Comparison of ENCODE assay signal across 10 cellular contexts in genomic region chr3:24145981-24146822, GRCh38.
DNase-seq lines count a peak whose midpoint lies in the region; ATAC-seq and TF ChIP-seq lines count a peak whose summit lies in the region.
"Had no signal": no experiment of that assay in that cellular context is flagged by ENCODE, and none has a peak within 500 bp of the region (broad histone marks: within the 10 kb centered on the region; RNA-seq: fewer than 3 reads in every experiment).

No MANE protein-coding gene starts in this region.

- H3K4me3 Mint-ChIP-seq in naive thymus-derived CD8-positive, alpha-beta T cell = no peak overlapping the region
- H3K4me3 Mint-ChIP-seq: stimulated activated naive CD8-positive, alpha-beta T cell treated with anti-CD3 and anti-CD28 coated beads, Interleukin-15, Interleukin-2, amounts not matched to agents 100 ng/mL and 50 ng/mL, for 24 hours had no signal

- H3K27me3 Mint-ChIP-seq in naive thymus-derived CD8-positive, alpha-beta T cell = peaks cover 0 to 1% (median 0%) of the 10 kb centered on the region in 5 donors
- H3K27me3 Mint-ChIP-seq: stimulated activated naive CD8-positive, alpha-beta T cell treated with anti-CD3 and anti-CD28 coated beads, Interleukin-15, Interleukin-2, amounts not matched to agents 100 ng/mL and 50 ng/mL, for 24 hours had no signal

- H3K36me3 ChIP-seq in skeletal muscle tissue (ENCODE audit: control insufficient read depth in 3 of 3, insufficient read depth in 3 of 3, low read length in 3 of 3) = peaks cover 5 to 20% (median 18%) of the 10 kb centered on the region in 3 donors

- POLR2A ChIA-PET in naive thymus-derived CD8-positive, alpha-beta T cell (lab: Charles Lee) = no interaction called here

- no peak overlapping the region for H3K4me3 ChIP-seq in skeletal muscle tissue (ENCODE audit: low read length in 3 of 3)

- peaks cover 12 to 14% (median 13%) of the 10 kb centered on the region in 3 donors for H3K4me1 ChIP-seq in skeletal muscle tissue (ENCODE audit: control insufficient read depth in 3 of 3, insufficient read depth in 3 of 3, low read length in 3 of 3)

- peak; percentile 82 for DNase-seq in GM03348 (ENCODE audit: low spot score)
- DNase-seq in foreskin melanocyte = peak; percentile 48
- DNase-seq in GM19238 (ENCODE audit: insufficient read length, low spot score) = no peak
- no peak for DNase-seq in naive thymus-derived CD8-positive, alpha-beta T cell
- no peak for DNase-seq in sciatic nerve (ENCODE audit: low spot score)
- DNase-seq: activated CD4-positive, alpha-beta T cell treated with anti-CD3 and anti-CD28 coated beads for 4 hours had no signal

- H3K9me3 ChIP-seq in skeletal muscle tissue (ENCODE audit: control insufficient read depth in 3 of 3, low read length in 3 of 3) = no peaks in the 10 kb centered on the region

- no peaks in the 10 kb centered on the region for H3K36me3 Mint-ChIP-seq in naive thymus-derived CD8-positive, alpha-beta T cell

- H3K9ac ChIP-seq in skeletal muscle tissue (ENCODE audit: low read depth in 1 of 3, low read length in 3 of 3) = no peak overlapping the region

- H3K27ac Mint-ChIP-seq in naive thymus-derived CD8-positive, alpha-beta T cell = no peak overlapping the region
- H3K27ac Mint-ChIP-seq: stimulated activated naive CD8-positive, alpha-beta T cell treated with anti-CD3 and anti-CD28 coated beads, Interleukin-15, Interleukin-2, amounts not matched to agents 100 ng/mL and 50 ng/mL, for 24 hours had no signal

- H3K27ac ChIP-seq in skeletal muscle tissue (ENCODE audit: low read depth, low read length) = peak overlapping the region; percentile 57

- no peaks in the 10 kb centered on the region for H3K9me3 Mint-ChIP-seq in naive thymus-derived CD8-positive, alpha-beta T cell
- H3K9me3 Mint-ChIP-seq: stimulated activated naive CD8-positive, alpha-beta T cell treated with anti-CD3 and anti-CD28 coated beads, Interleukin-15, Interleukin-2, amounts not matched to agents 100 ng/mL and 50 ng/mL, for 24 hours had no signal

- intact Hi-C loops in sciatic nerve (cut with DNase I) = no loop called here

- H3K4me1 Mint-ChIP-seq in naive thymus-derived CD8-positive, alpha-beta T cell = no peaks in the 10 kb centered on the region

- H3K27me3 ChIP-seq in skeletal muscle tissue (ENCODE audit: control insufficient read depth in 3 of 3, insufficient read depth in 3 of 3, low read length in 3 of 3) = no peaks in the 10 kb centered on the region

- ATAC-seq in SK-N-SH treated with all-trans-retinoic acid at 6 μM for 48 hours (peak; percentile 92), GM18861 (IDR thresholded peaks at IDR 0.05; ENCODE audit: unreplicated experiment) (no peak), sciatic nerve (no peak)
- no peak for ATAC-seq in naive thymus-derived CD8-positive, alpha-beta T cell

TF ChIP-seq in SK-N-SH treated with all-trans-retinoic acid at 6 μM for 48 hours, 23 proteins besides CTCF, POLR2A, EP300 and RAD21:
- peak; percentile 60 for TF ChIP-seq ISL1 (CRISPR knock-in tag; IDR thresholded peaks at IDR 0.05)
- peak; percentile 18; the same call in 1 of the 2 replicates for TF ChIP-seq CREB5 (CRISPR knock-in tag; IDR thresholded peaks at IDR 0.05; ENCODE audit: low read depth)
- TF ChIP-seq ARNTL (CRISPR knock-in tag; IDR thresholded peaks at IDR 0.05; ENCODE audit: borderline replicate concordance, low read depth) = no peak
- no peak for TF ChIP-seq BACH2 (CRISPR knock-in tag; IDR thresholded peaks at IDR 0.05; ENCODE audit: borderline replicate concordance)
- TF ChIP-seq ZNF565 (CRISPR knock-in tag; conservative IDR thresholded peaks at IDR 0.05; ENCODE audit: low read depth) = no peak
- no peak for TF ChIP-seq PATZ1 (CRISPR knock-in tag; IDR thresholded peaks at IDR 0.05; ENCODE audit: borderline replicate concordance)
- TF ChIP-seq ZNF8 (CRISPR knock-in tag; IDR thresholded peaks at IDR 0.05) = no peak
- no peak for TF ChIP-seq ZFP30 (CRISPR knock-in tag; IDR thresholded peaks at IDR 0.05)
- no peak for TF ChIP-seq ZNF70 (CRISPR knock-in tag; IDR thresholded peaks at IDR 0.05)
- no peak for TF ChIP-seq POU6F1 (CRISPR knock-in tag; IDR thresholded peaks at IDR 0.05; ENCODE audit: borderline replicate concordance, low read depth)
- no peak for TF ChIP-seq ZC3H10 (CRISPR knock-in tag; IDR thresholded peaks at IDR 0.05)

Comparison
In these comparisons a context has a peak if more than half of its experiments do, and no peak if none do; other contexts are left out.
1. DNase-seq: peak in GM03348 (single experiment) and foreskin melanocyte (single experiment); none in GM19238 (single experiment), naive thymus-derived CD8-positive, alpha-beta T cell (0 of 10) and sciatic nerve (single experiment).